In the genomic region with DNA sequence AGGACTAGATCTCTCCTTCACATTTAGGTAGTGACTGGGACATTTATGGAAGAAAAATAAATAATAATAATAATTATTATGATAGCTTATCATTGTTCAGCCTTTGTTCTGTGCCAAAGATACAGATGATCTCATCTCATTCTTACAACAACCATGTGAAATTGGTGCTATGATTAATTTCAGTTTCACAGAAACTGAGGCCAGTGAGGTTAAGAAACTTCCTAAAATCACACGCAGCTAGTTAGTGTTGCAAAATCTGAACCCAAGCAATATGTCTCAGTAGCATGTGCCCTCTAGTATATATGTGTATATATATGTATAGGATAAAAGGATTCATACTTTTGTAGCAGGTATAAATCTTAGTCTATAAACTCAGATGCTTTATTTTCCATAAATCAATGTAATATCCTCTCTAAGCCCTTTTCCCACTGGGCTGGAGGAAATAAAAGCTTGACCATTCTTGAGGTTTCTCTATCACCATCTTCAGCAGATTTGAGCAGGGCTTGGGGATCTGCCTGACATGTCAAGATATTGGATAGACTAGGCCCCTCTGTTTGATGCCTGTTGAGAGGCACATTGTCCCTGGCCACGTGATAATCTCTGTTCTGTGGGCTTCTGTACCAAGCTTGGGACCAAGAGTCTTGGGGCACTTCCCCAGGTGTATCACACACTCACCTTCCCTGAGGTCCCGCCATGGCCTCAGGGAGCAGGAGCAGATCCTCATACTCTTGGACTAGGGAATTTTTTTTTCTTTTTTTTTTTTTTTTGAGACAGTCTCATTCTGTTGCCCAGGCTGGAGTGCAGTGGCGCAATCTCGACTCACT, we compare ENCODE assay signal across 8 cellular contexts.
DNase-seq lines count a peak whose midpoint lies in the region; ATAC-seq and TF ChIP-seq lines count a peak whose summit lies in the region.

No MANE protein-coding gene starts in this region.

- peak overlapping the region; percentile 42 for H3K9ac ChIP-seq in mesenchymal stem cell (ENCODE audit: low read length)

- TF ChIP-seq CTCF in NB4 (IDR thresholded peaks at IDR 0.05; ENCODE audit: low read depth, low read length): no peak

- no peak overlapping the region for H2BK5ac ChIP-seq in mesenchymal stem cell (ENCODE audit: low read depth, low read length, poor library complexity, severe bottlenecking)

- no peak overlapping the region for H3K4me3 ChIP-seq in NB4 (ENCODE audit: low read depth, low read length)
- H3K4me3 ChIP-seq in mesenchymal stem cell (ENCODE audit: insufficient read depth in 1 of 2, low read depth in 1 of 2, low read length in 2 of 2): no peak overlapping the region

- no peak overlapping the region for H3K14ac ChIP-seq in mesenchymal stem cell (ENCODE audit: low read length in 2 of 2)

- no peaks in the 10 kb centered on the region for H3K4me1 Mint-ChIP-seq in T-helper 17 cell

- no peak overlapping the region for H2BK120ac ChIP-seq in mesenchymal stem cell (ENCODE audit: low read depth, low read length)

- peaks cover 3% of the 10 kb centered on the region for H3K4me1 ChIP-seq in mesenchymal stem cell (ENCODE audit: control insufficient read depth, insufficient read depth, low read depth, low read length)

- peak; percentile 30 for DNase-seq in NB4 (ENCODE audit: low read depth)
- DNase-seq in mesenchymal stem cell: no peak
- no peak for DNase-seq in glomerular visceral epithelial cell (ENCODE audit: extremely low spot score)
- DNase-seq in putamen (ENCODE audit: low spot score): no peak
- no peak for DNase-seq in substantia nigra (lab: John Stamatoyannopoulos, UW)
- no peak for DNase-seq in T-helper 17 cell

- no peaks in the 10 kb centered on the region for H3K27me3 ChIP-seq in mesenchymal stem cell (ENCODE audit: control insufficient read depth in 1 of 2, insufficient read depth in 1 of 2, low read length in 2 of 2)

- no peak overlapping the region for H3K27ac Mint-ChIP-seq in T-helper 17 cell

- no peak overlapping the region for H3K4me2 ChIP-seq in mesenchymal stem cell (ENCODE audit: low read length, poor library complexity, severe bottlenecking)

- no peak overlapping the region for H4K91ac ChIP-seq in mesenchymal stem cell (ENCODE audit: low read length)

- H3K27ac ChIP-seq in mesenchymal stem cell (ENCODE audit: low read length, poor library complexity, severe bottlenecking) (no peak overlapping the region), substantia nigra (ENCODE audit: low read depth, low read length, poor library complexity, severe bottlenecking) (no peak overlapping the region)

- no peak overlapping the region for H4K8ac ChIP-seq in mesenchymal stem cell (ENCODE audit: low read length)

- H3K36me3 Mint-ChIP-seq in T-helper 17 cell (ENCODE audit: low read depth): no peaks in the 10 kb centered on the region

- H3K18ac ChIP-seq in mesenchymal stem cell (ENCODE audit: low read depth in 1 of 2, low read length in 2 of 2): no peak overlapping the region

- no peak overlapping the region for H3K4ac ChIP-seq in mesenchymal stem cell (ENCODE audit: low read depth in 1 of 2, low read length in 2 of 2)

- H2BK12ac ChIP-seq in mesenchymal stem cell (ENCODE audit: low read length in 2 of 2): no peak overlapping the region

- TF ChIP-seq POLR2A in NB4 (IDR thresholded peaks at IDR 0.05; ENCODE audit: extremely low read depth, insufficient read length): no peak

- no peaks in the 10 kb centered on the region for H3K9me3 ChIP-seq in mesenchymal stem cell (ENCODE audit: control insufficient read depth, low read length)
- H3K9me3 ChIP-seq in T-helper 17 cell (ENCODE audit: control insufficient read depth, low read length, poor library complexity, severe bottlenecking): no peaks in the 10 kb centered on the region

- no peak overlapping the region for H3K23ac ChIP-seq in mesenchymal stem cell (ENCODE audit: low read length in 2 of 2)

- no peaks in the 10 kb centered on the region for H3K36me3 ChIP-seq in mesenchymal stem cell (ENCODE audit: control insufficient read depth in 1 of 2, insufficient read depth in 2 of 2, low read depth in 1 of 2, low read length in 2 of 2)

- peaks cover 22% of the 10 kb centered on the region for H3K27me3 Mint-ChIP-seq in T-helper 17 cell

- ATAC-seq in GM18909 (IDR thresholded peaks at IDR 0.05; ENCODE audit: poor library complexity, unreplicated experiment): peak; percentile 89
- ATAC-seq in HG02610 (IDR thresholded peaks at IDR 0.05; ENCODE audit: unreplicated experiment): peak; percentile 75
- no peak for ATAC-seq in T-helper 17 cell

- no peak overlapping the region for H3K4me3 Mint-ChIP-seq in T-helper 17 cell

- 100% methylated on average over 4 of the region's 5 CpGs for WGBS in mesenchymal stem cell

- no peak overlapping the region for H2BK15ac ChIP-seq in mesenchymal stem cell (ENCODE audit: low read depth, poor library complexity, severe bottlenecking)

- no peak overlapping the region for H2AFZ ChIP-seq in mesenchymal stem cell (ENCODE audit: low read depth, low read length)

- H3K79me1 ChIP-seq in mesenchymal stem cell (replicated peaks; ENCODE audit: low read length, poor library complexity, severe bottlenecking): no peaks in the 10 kb centered on the region

- no peak overlapping the region for H2AK5ac ChIP-seq in mesenchymal stem cell (ENCODE audit: low read length, severe bottlenecking)
